ENCODE assay signal across 16 cellular contexts in the genomic region with DNA sequence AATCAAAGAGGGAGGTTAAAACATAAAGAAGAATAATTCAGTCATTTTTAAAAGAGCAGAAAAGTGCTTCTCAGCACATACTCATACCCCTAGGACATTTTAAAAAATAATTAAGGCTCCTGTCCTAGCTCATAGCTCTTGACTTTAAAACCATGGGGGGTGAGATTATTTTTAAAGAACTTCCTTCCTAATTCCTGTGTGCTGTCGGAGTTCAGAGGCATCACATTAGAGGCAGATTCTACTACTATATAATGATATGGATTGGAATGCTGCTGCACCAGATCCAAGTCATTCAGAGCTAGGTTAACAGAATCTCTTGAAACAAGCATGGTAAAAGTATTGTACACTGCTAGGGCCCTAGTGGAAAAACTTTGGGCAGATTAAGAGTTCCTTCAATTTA.
DNase-seq lines count a peak whose midpoint lies in the region; ATAC-seq and TF ChIP-seq lines count a peak whose summit lies in the region.
"Had no signal": no experiment of that assay in that cellular context is flagged by ENCODE, and none has a peak within 500 bp of the region (broad histone marks: within the 10 kb centered on the region; RNA-seq: fewer than 3 reads in every experiment).

No MANE protein-coding gene starts in this region.

- H3K9me3 Mint-ChIP-seq in MCF 10A (ENCODE audit: unreplicated experiment), result peaks cover 2% of the 10 kb centered on the region
- no peaks in the 10 kb centered on the region for H3K9me3 Mint-ChIP-seq in type B pancreatic cell

- dilution Hi-C loops in mammary epithelial cell (cut with HindIII; ENCODE audit: low sequenced_read_pairs), result no loop called here

- no peaks in the 10 kb centered on the region for H3K36me3 ChIP-seq in mammary epithelial cell (ENCODE audit: insufficient read depth, low read length)
- no peaks in the 10 kb centered on the region for H3K36me3 ChIP-seq in SK-N-MC (ENCODE audit: insufficient read depth, low read length)
- H3K36me3 ChIP-seq in mesendoderm (ENCODE audit: control insufficient read depth, insufficient read depth, low read length), result no peaks in the 10 kb centered on the region
- H3K36me3 ChIP-seq in psoas muscle (ENCODE audit: insufficient read depth in 1 of 2, low read depth in 1 of 2), result no peaks in the 10 kb centered on the region

- in situ Hi-C loops in mammary epithelial cell (cut with MboI; ENCODE audit: low sequenced_read_pairs in 2 of 2), result no loop called here

- H2AK5ac ChIP-seq in mesendoderm (ENCODE audit: low read length), result no peak overlapping the region

- H3K9me3 ChIP-seq in mammary epithelial cell (replicated peaks; ENCODE audit: insufficient read depth, low read length) (no peaks in the 10 kb centered on the region), SK-N-MC (ENCODE audit: low read depth, low read length) (no peaks in the 10 kb centered on the region), psoas muscle (no peaks in the 10 kb centered on the region)

- H3K4me1 ChIP-seq in mammary epithelial cell (ENCODE audit: insufficient read depth, low read length), result no peaks in the 10 kb centered on the region
- no peaks in the 10 kb centered on the region for H3K4me1 ChIP-seq in mesendoderm (ENCODE audit: control insufficient read depth, low read depth, low read length)
- no peaks in the 10 kb centered on the region for H3K4me1 ChIP-seq in psoas muscle

- H3K27ac ChIP-seq in mammary epithelial cell (ENCODE audit: insufficient read depth, low read depth, low read length) (no peak overlapping the region), SK-N-MC (no peak overlapping the region), mesendoderm (ENCODE audit: low read depth, low read length) (no peak overlapping the region), psoas muscle (no peak overlapping the region)

- ATAC-seq in GM19467 (IDR thresholded peaks at IDR 0.05; ENCODE audit: unreplicated experiment) (no peak), psoas muscle (no peak)

- H3K23ac ChIP-seq in mesendoderm (ENCODE audit: low read length), result no peak overlapping the region

- peaks cover 1% of the 10 kb centered on the region for H3K4me1 Mint-ChIP-seq in MCF 10A (ENCODE audit: insufficient read depth, unreplicated experiment)
- H3K4me1 Mint-ChIP-seq in type B pancreatic cell (ENCODE audit: unreplicated experiment), result no peaks in the 10 kb centered on the region
- H3K4me1 Mint-ChIP-seq: B cell had no signal

- H2BK120ac ChIP-seq in mesendoderm (ENCODE audit: low read depth, low read length), result no peak overlapping the region

- CTCF ChIA-PET in mammary epithelial cell (lab: Charles Lee; ENCODE audit: low non-redundant PET), result no interaction called here
- CTCF ChIA-PET in MCF 10A (lab: Yijun Ruan, JAX), result no interaction called here

- H3K4me3 Mint-ChIP-seq in MCF 10A (ENCODE audit: unreplicated experiment), result no peak overlapping the region
- no peak overlapping the region for H3K4me3 Mint-ChIP-seq in type B pancreatic cell
- H3K4me3 Mint-ChIP-seq: B cell; CD4-positive, alpha-beta T cell had no signal

- no peaks in the 10 kb centered on the region for H3K36me3 Mint-ChIP-seq in MCF 10A (ENCODE audit: insufficient read depth, unreplicated experiment)
- H3K36me3 Mint-ChIP-seq in type B pancreatic cell, result no peaks in the 10 kb centered on the region

- no peak overlapping the region for H2BK15ac ChIP-seq in mesendoderm (replicated peaks; ENCODE audit: low read depth)

- peak overlapping the region; percentile 17 for H2AFZ ChIP-seq in mammary epithelial cell (ENCODE audit: low read depth, low read length)

- POLR2A ChIA-PET in MCF 10A (lab: Yijun Ruan, JAX), result no interaction called here

- H3K79me1 ChIP-seq in mesendoderm (ENCODE audit: low read length), result no peaks in the 10 kb centered on the region

- H4K20me1 ChIP-seq in mammary epithelial cell (ENCODE audit: insufficient read depth, low read length), result no peaks in the 10 kb centered on the region

- no peak for TF ChIP-seq CTCF in mammary epithelial cell (conservative IDR thresholded peaks at IDR 0.05 in 1 of 2, IDR thresholded peaks at IDR 0.05 in 1 of 2; ENCODE audit: extremely low read depth in 1 of 2, insufficient read depth in 1 of 2, low read depth in 1 of 2, low read length in 2 of 2)
- TF ChIP-seq CTCF in MCF 10A (IDR thresholded peaks at IDR 0.05; ENCODE audit: unreplicated experiment), result no peak
- TF ChIP-seq CTCF in type B pancreatic cell (conservative IDR thresholded peaks at IDR 0.05), result no peak
- no peak for TF ChIP-seq CTCF in psoas muscle (IDR thresholded peaks at IDR 0.05)

- H3K56ac ChIP-seq in mesendoderm (ENCODE audit: low read length), result no peak overlapping the region

- H3K4me2 ChIP-seq in mammary epithelial cell (ENCODE audit: insufficient read depth, low read depth, low read length), result no peak overlapping the region
- H3K4me2 ChIP-seq in mesendoderm (ENCODE audit: low read length), result no peak overlapping the region

- H4K8ac ChIP-seq in mesendoderm (ENCODE audit: low read depth, low read length), result no peak overlapping the region

- intact Hi-C loops in mammary epithelial cell (cut with micrococcal nuclease), result loop anchor here (10.0 kb wide), 1 partner anchor 199 kb away; no protein-coding TSS in a partner anchor
- intact Hi-C loops in MCF 10A (cut with micrococcal nuclease), result no loop called here
- intact Hi-C loops in psoas muscle (cut with DNase I), result no loop called here

- H3K27ac Mint-ChIP-seq in MCF 10A (ENCODE audit: low read depth, unreplicated experiment), result no peak overlapping the region
- peak overlapping the region; percentile 70 for H3K27ac Mint-ChIP-seq in type B pancreatic cell
- H3K27ac Mint-ChIP-seq: B cell; CD4-positive, alpha-beta T cell had no signal

- H3K27me3 Mint-ChIP-seq in MCF 10A (ENCODE audit: insufficient read depth, unreplicated experiment) (no peaks in the 10 kb centered on the region), type B pancreatic cell (no peaks in the 10 kb centered on the region)
- H3K27me3 Mint-ChIP-seq: B cell; CD4-positive, alpha-beta T cell had no signal

- no peak overlapping the region for H3K4ac ChIP-seq in mesendoderm (ENCODE audit: low read depth, low read length)

- H3K4me3 ChIP-seq in mammary epithelial cell (replicated peaks in 1 of 3; ENCODE audit: insufficient read depth in 1 of 3, low read depth in 2 of 3, low read length in 3 of 3) (no peak overlapping the region), SK-N-MC (no peak overlapping the region), mesendoderm (ENCODE audit: low read length) (no peak overlapping the region), psoas muscle (no peak overlapping the region)

- no peak overlapping the region for H4K5ac ChIP-seq in mesendoderm (ENCODE audit: low read length)

- 19% methylated on average over 1 of the region's 1 CpG for WGBS in mammary epithelial cell (ENCODE audit: low coverage, missing lambda C conversion rate)
- WGBS in mesendoderm (ENCODE audit: extremely low coverage, insufficient coverage, low lambda C conversion rate), result no CpG with 5 or more reads among the region's 1 CpG
- WGBS in psoas muscle, 3 donors, result 50 to 58% (median 54%) methylated on average over 1 of the region's 1 CpG

- H2BK5ac ChIP-seq in mesendoderm (ENCODE audit: low read length), result no peak overlapping the region

- H3K79me2 ChIP-seq in mammary epithelial cell (ENCODE audit: insufficient read depth, low read length), result no peaks in the 10 kb centered on the region
- no peaks in the 10 kb centered on the region for H3K79me2 ChIP-seq in mesendoderm (ENCODE audit: control insufficient read depth, insufficient read depth, low read length)

- DNase-seq in mammary epithelial cell (no peak), MCF 10A (ENCODE audit: unreplicated experiment) (no peak), SK-N-MC (ENCODE audit: low read depth, low spot score) (peak; percentile 94), mesendoderm (peak; percentile 37), type B pancreatic cell (ENCODE audit: extremely low spot score, unreplicated experiment) (no peak), psoas muscle (no peak)
- no peak for DNase-seq in effector CD8-positive, alpha-beta T cell (lab: John Stamatoyannopoulos, UW)
- DNase-seq: 8988T; ACHN; C1 segment of cervical spinal cord; CD4-positive, alpha-beta T cell; DMS79; EL; HCEC 1CT had no signal

- BruUV-seq in mammary epithelial cell (replicated peaks; lab: Mats Ljungman, UMichigan) (no TSS peak), MCF 10A (replicated peaks; lab: Mats Ljungman, UMichigan) (no TSS peak)

- peak overlapping the region; percentile 51 for H3K18ac ChIP-seq in mesendoderm (ENCODE audit: low read length)

- no peak overlapping the region for H3K9ac ChIP-seq in mammary epithelial cell (ENCODE audit: insufficient read depth, low read length)
- H3K9ac ChIP-seq in SK-N-MC (ENCODE audit: insufficient read length), result no peak overlapping the region
- no peak overlapping the region for H3K9ac ChIP-seq in mesendoderm (ENCODE audit: low read length)

- H3K27me3 ChIP-seq in mammary epithelial cell (ENCODE audit: insufficient read depth, low read length) (no peaks in the 10 kb centered on the region), mesendoderm (ENCODE audit: insufficient read depth, low read length, poor library complexity) (no peaks in the 10 kb centered on the region), psoas muscle (ENCODE audit: insufficient read depth in 3 of 3, low read length in 2 of 3) (no peaks in the 10 kb centered on the region)

Comparison
In these comparisons a context has a peak if more than half of its experiments do, and no peak if none do; other contexts are left out.
1. DNase-seq: peak in SK-N-MC (single experiment) and mesendoderm (single experiment); none in mammary epithelial cell (single experiment), MCF 10A (single experiment), type B pancreatic cell (single experiment), psoas muscle (0 of 2) and effector CD8-positive, alpha-beta T cell (single experiment).